ENCODE assay signal across 29 cellular contexts in the genomic region with DNA sequence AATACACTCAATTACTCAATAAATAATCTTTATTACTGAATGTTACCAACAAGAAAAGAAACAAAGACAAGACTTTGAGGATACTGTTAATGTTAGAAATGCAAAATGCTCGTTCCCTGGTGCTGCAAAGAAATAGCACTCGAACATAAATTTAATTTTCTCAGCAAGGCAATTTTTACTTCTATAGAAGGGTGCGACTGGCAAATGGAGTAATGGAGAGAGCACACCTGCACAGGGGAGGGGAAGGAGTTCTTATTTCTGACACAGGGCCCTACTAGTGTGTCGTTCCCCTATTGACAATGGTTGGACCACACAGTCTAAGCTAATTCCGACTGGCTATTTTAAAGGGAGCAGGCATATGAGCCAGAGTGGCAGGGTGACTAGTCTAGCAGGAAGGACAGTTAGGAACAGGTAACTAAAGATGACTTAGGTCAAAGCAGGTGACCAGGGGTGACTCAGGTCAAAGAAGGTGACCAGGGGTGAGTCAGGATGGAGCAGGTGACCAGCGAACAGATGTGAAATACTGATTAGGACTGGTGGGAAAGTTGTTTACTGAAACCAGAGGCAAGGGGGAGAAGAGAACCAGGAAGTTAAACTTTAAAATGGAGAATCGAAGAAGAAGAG.
"Had no signal": no experiment of that assay in that cellular context is flagged by ENCODE, and none has a peak within 500 bp of the region (broad histone marks: within the 10 kb centered on the region; RNA-seq: fewer than 3 reads in every experiment).

No MANE protein-coding gene starts in this region.

- DNase-seq: activated CD4-positive, alpha-beta memory T cell treated with anti-CD3 and anti-CD28 coated beads for 36 hours; activated CD4-positive, alpha-beta T cell treated with anti-CD3 and anti-CD28 coated beads for 36 hours; activated CD4-positive, alpha-beta T cell treated with anti-CD3 and anti-CD28 coated beads, Interleukin-2, amount 10 ng/mL, durations not matched to agents 24 days and 14 days; activated CD4-positive, CD25-positive, alpha-beta regulatory T cell; activated CD4-positive, CD25-positive, alpha-beta regulatory T cell treated with anti-CD3 and anti-CD28 coated beads, Interleukin-2, amount 50 U/mL, for 72 hours; activated CD8-positive, alpha-beta memory T cell treated with anti-CD3 and anti-CD28 coated beads, Interleukin-2, amount 10 ng/mL, durations not matched to agents 7 days and 5 days; activated CD8-positive, alpha-beta memory T cell treated with anti-CD3 and anti-CD28 coated beads, Interleukin-2, amount 50 U/mL, for 4 hours; activated CD8-positive, alpha-beta T cell treated with anti-CD3 and anti-CD28 coated beads, Interleukin-2, amount 10 ng/mL, durations not matched to agents 7 days and 5 days; activated gamma-delta T cell; activated naive CD4-positive, alpha-beta T cell; activated naive CD4-positive, alpha-beta T cell treated with anti-CD3 and anti-CD28 coated beads, Interleukin-2, amount 10 ng/mL, durations not matched to agents 7 days and 5 days; activated naive CD8-positive, alpha-beta T cell treated with anti-CD3 and anti-CD28 coated beads, Interleukin-2, amount 10 ng/mL, durations not matched to agents 7 days and 5 days; activated T-cell treated with anti-CD3 and anti-CD28 coated beads, Interleukin-2, amount 50 U/mL, for 1 hour; activated T-cell treated with anti-CD3 and anti-CD28 coated beads, Interleukin-2, amount 50 U/mL, for 72 hours; central memory CD4-positive, alpha-beta T cell; cerebellar nuclear complex; colonic mucosa; effector memory CD4-positive, alpha-beta T cell; endodermal cell; esophagus squamous epithelium; foreskin melanocyte; heart right ventricle; T-helper 2 cell had no signal

- H3K9me3 Mint-ChIP-seq: brain had no signal

- H3K4me1 ChIP-seq: ascending aorta, breast epithelium, colonic mucosa, esophagus squamous epithelium, gastroesophageal sphincter, heart right ventricle had no signal

- ATAC-seq: activated CD4-positive, alpha-beta T cell treated with anti-CD3 and anti-CD28 coated beads for 36 hours; activated CD8-positive, alpha-beta memory T cell treated with anti-CD3 and anti-CD28 coated beads, Interleukin-2, amount 10 ng/mL, durations not matched to agents 7 days and 5 days; activated CD8-positive, alpha-beta T cell treated with anti-CD3 and anti-CD28 coated beads, Interleukin-2, amount 10 ng/mL, durations not matched to agents 7 days and 5 days; activated naive CD4-positive, alpha-beta T cell treated with anti-CD3 and anti-CD28 coated beads, Interleukin-2, amount 50 U/mL, for 72 hours; activated T-cell treated with anti-CD3 and anti-CD28 coated beads, Interleukin-2, amount 50 U/mL, for 72 hours; gastroesophageal sphincter; heart right ventricle had no signal

- H3K36me3 ChIP-seq: breast epithelium, colonic mucosa had no signal

- H3K9me3 ChIP-seq: ascending aorta, breast epithelium, colonic mucosa, esophagus squamous epithelium, gastroesophageal sphincter had no signal

- H3K27ac Mint-ChIP-seq: activated CD4-positive, alpha-beta memory T cell treated with anti-CD3 and anti-CD28 coated beads for 36 hours; activated CD4-positive, alpha-beta T cell treated with anti-CD3 and anti-CD28 coated beads for 36 hours; activated CD4-positive, alpha-beta T cell treated with anti-CD3 and anti-CD28 coated beads, Interleukin-2, amount 10 ng/mL, durations not matched to agents 24 days and 14 days; activated CD8-positive, alpha-beta memory T cell treated with anti-CD3 and anti-CD28 coated beads, Interleukin-2, amount 10 ng/mL, durations not matched to agents 7 days and 5 days; activated CD8-positive, alpha-beta T cell treated with anti-CD3 and anti-CD28 coated beads, Interleukin-2, amount 10 ng/mL, durations not matched to agents 7 days and 5 days; activated naive CD4-positive, alpha-beta T cell treated with anti-CD3 and anti-CD28 coated beads, Interleukin-2, amount 10 ng/mL, durations not matched to agents 7 days and 5 days; activated naive CD8-positive, alpha-beta T cell treated with anti-CD3 and anti-CD28 coated beads, Interleukin-2, amount 10 ng/mL, durations not matched to agents 7 days and 5 days; brain; endodermal cell had no signal

- H3K4me3 Mint-ChIP-seq: activated CD4-positive, alpha-beta memory T cell treated with anti-CD3 and anti-CD28 coated beads for 36 hours; activated CD4-positive, alpha-beta T cell treated with anti-CD3 and anti-CD28 coated beads for 36 hours; activated CD4-positive, alpha-beta T cell treated with anti-CD3 and anti-CD28 coated beads, Interleukin-2, amount 10 ng/mL, durations not matched to agents 24 days and 14 days; activated CD8-positive, alpha-beta memory T cell treated with anti-CD3 and anti-CD28 coated beads, Interleukin-2, amount 10 ng/mL, durations not matched to agents 7 days and 5 days; activated CD8-positive, alpha-beta T cell treated with anti-CD3 and anti-CD28 coated beads, Interleukin-2, amount 10 ng/mL, durations not matched to agents 7 days and 5 days; activated naive CD4-positive, alpha-beta T cell treated with anti-CD3 and anti-CD28 coated beads, Interleukin-2, amount 10 ng/mL, durations not matched to agents 7 days and 5 days; activated naive CD8-positive, alpha-beta T cell treated with anti-CD3 and anti-CD28 coated beads, Interleukin-2, amount 10 ng/mL, durations not matched to agents 7 days and 5 days; activated T-cell treated with anti-CD3 and anti-CD28 coated beads, Interleukin-2, amount 50 U/mL, for 72 hours; brain; endodermal cell had no signal

- H3K4me1 Mint-ChIP-seq: activated naive CD4-positive, alpha-beta T cell treated with anti-CD3 and anti-CD28 coated beads, Interleukin-2, amount 10 ng/mL, durations not matched to agents 7 days and 5 days; activated naive CD8-positive, alpha-beta T cell treated with anti-CD3 and anti-CD28 coated beads, Interleukin-2, amount 10 ng/mL, durations not matched to agents 7 days and 5 days had no signal

- H3K4me3 ChIP-seq: ascending aorta, breast epithelium, cardiac muscle cell, colonic mucosa, esophagus squamous epithelium, gastroesophageal sphincter, heart right ventricle had no signal

- H3K27ac ChIP-seq: ascending aorta, breast epithelium, cardiac muscle cell, colonic mucosa, esophagus squamous epithelium, gastroesophageal sphincter, heart right ventricle had no signal

- H3K27me3 Mint-ChIP-seq: activated CD4-positive, alpha-beta memory T cell treated with anti-CD3 and anti-CD28 coated beads for 36 hours; activated CD4-positive, alpha-beta T cell treated with anti-CD3 and anti-CD28 coated beads for 36 hours; activated CD4-positive, alpha-beta T cell treated with anti-CD3 and anti-CD28 coated beads, Interleukin-2, amount 10 ng/mL, durations not matched to agents 24 days and 14 days; activated CD8-positive, alpha-beta memory T cell treated with anti-CD3 and anti-CD28 coated beads, Interleukin-2, amount 10 ng/mL, durations not matched to agents 7 days and 5 days; activated naive CD4-positive, alpha-beta T cell treated with anti-CD3 and anti-CD28 coated beads, Interleukin-2, amount 10 ng/mL, durations not matched to agents 7 days and 5 days; activated naive CD8-positive, alpha-beta T cell treated with anti-CD3 and anti-CD28 coated beads, Interleukin-2, amount 10 ng/mL, durations not matched to agents 7 days and 5 days had no signal
